In genomic region chr14:70887207-70888150, GRCh38 we compare ENCODE assay signal across 8 cellular contexts. TPM values are rescaled to one million over a fixed set of nuclear protein-coding genes. Genes with fewer than 3 reads are reported as not detected.
DNase-seq lines count a peak whose midpoint lies in the region; ATAC-seq and TF ChIP-seq lines count a peak whose summit lies in the region.

No MANE protein-coding gene starts in this region.

- DNase-seq in MV-4-11 (lab: John Stamatoyannopoulos, UW) (peak; percentile 96), fibroblast of mammary gland (ENCODE audit: low read depth) (peak; percentile 96), COLO829 (ENCODE audit: low spot score) (no peak), WTC11 (ENCODE audit: low spot score) (no peak), NCI-H1105 treated with DMSO at 0.1 percent for 48 hours (lab: John Stamatoyannopoulos, UW) (no peak)

- ATAC-seq in GM21381 (IDR thresholded peaks at IDR 0.05; ENCODE audit: unreplicated experiment) (peak; percentile 44), HG03097 (IDR thresholded peaks at IDR 0.05; ENCODE audit: low FRiP score, unreplicated experiment) (no peak), WTC11 (no peak)

- no peak overlapping the region for H3K4me3 Mint-ChIP-seq in WTC11

- CTCF ChIA-PET in WTC11 (lab: Charles Lee) = interaction anchor here (1.0 to 3.0 kb wide), 5 partner anchors 13 to 85 kb away, joined by 3 to 13 read pairs (median 3); partner anchors contain the start of gene PCNX1

- H4K20me1 ChIP-seq in BLaER1 treated with 17β-estradiol and CSF1 and Interleukin-3, amounts not matched to agents 10 nM and 100 nM = peaks cover 0 to 4% (median 0%) of the 10 kb centered on the region in 11 experiments; a peak in 1 of 22 replicates

- H3K9me3 Mint-ChIP-seq in WTC11 = no peaks in the 10 kb centered on the region

- H3K9me3 ChIP-seq in BLaER1 treated with 17β-estradiol and CSF1 and Interleukin-3, amounts not matched to agents 10 nM and 100 nM (replicated peaks in 1 of 11) = no peaks in the 10 kb centered on the region

- no peaks in the 10 kb centered on the region for H3K36me3 Mint-ChIP-seq in WTC11

- H3K4me3 ChIP-seq in BLaER1 treated with 17β-estradiol and CSF1 and Interleukin-3, amounts not matched to agents 10 nM and 100 nM = peak overlapping the region in 8 of 10 experiments; percentile 1 to 52 (median 23); a peak in 11 of 20 replicates
- no peak overlapping the region for H3K4me3 ChIP-seq in fibroblast of mammary gland (ENCODE audit: control insufficient read depth, low read depth, low read length)

- H3K4me1 Mint-ChIP-seq in WTC11 = peaks cover 10% of the 10 kb centered on the region; the same call in 1 of the 2 replicates

- H3K27me3 ChIP-seq in BLaER1 treated with 17β-estradiol and CSF1 and Interleukin-3, amounts not matched to agents 10 nM and 100 nM = peaks cover 0 to 52% (median 0%) of the 10 kb centered on the region in 11 experiments; a peak in 7 of 22 replicates

- H3K9ac ChIP-seq in BLaER1 treated with 17β-estradiol and CSF1 and Interleukin-3, amounts not matched to agents 10 nM and 100 nM = peak overlapping the region; percentile 31 to 81 (median 61)

- H3K27ac ChIP-seq in BLaER1 treated with 17β-estradiol and CSF1 and Interleukin-3, amounts not matched to agents 10 nM and 100 nM = peak overlapping the region; percentile 53 to 87 (median 72)

- no peak overlapping the region for H3K27ac Mint-ChIP-seq in WTC11

- peaks cover 68 to 83% (median 71%) of the 10 kb centered on the region in 10 experiments for H3K4me1 ChIP-seq in BLaER1 treated with 17β-estradiol and CSF1 and Interleukin-3, amounts not matched to agents 10 nM and 100 nM

- peaks cover 3% of the 10 kb centered on the region; the same call in 1 of the 2 replicates for H3K27me3 Mint-ChIP-seq in WTC11 (ENCODE audit: low read depth)

- POLR2A ChIA-PET in WTC11 (lab: Charles Lee) = no interaction called here

- H3K4me2 ChIP-seq in BLaER1 treated with 17β-estradiol and CSF1 and Interleukin-3, amounts not matched to agents 10 nM and 100 nM = peak overlapping the region; percentile 67 to 99 (median 87)

- no peaks in the 10 kb centered on the region for H3K36me3 ChIP-seq in BLaER1 treated with 17β-estradiol and CSF1 and Interleukin-3, amounts not matched to agents 10 nM and 100 nM

- TF ChIP-seq CTCF in fibroblast of mammary gland (conservative IDR thresholded peaks at IDR 0.05; ENCODE audit: control insufficient read depth, insufficient read depth, low read depth, low read length) (no peak), WTC11 (IDR thresholded peaks at IDR 0.05) (no peak)

TF ChIP-seq in WTC11, 78 proteins besides CTCF, POLR2A, EP300 and RAD21:
- TF ChIP-seq TEAD1 (CRISPR knock-in tag; IDR thresholded peaks at IDR 0.05) (no peak), ZNF121 (CRISPR knock-in tag; IDR thresholded peaks at IDR 0.05) (no peak), JUN (CRISPR knock-in tag; IDR thresholded peaks at IDR 0.05) (no peak), HMGA2 (CRISPR knock-in tag; IDR thresholded peaks at IDR 0.05) (no peak), GABPB1 (CRISPR knock-in tag; IDR thresholded peaks at IDR 0.05) (no peak), ZNF263 (CRISPR knock-in tag; IDR thresholded peaks at IDR 0.05; ENCODE audit: low read depth) (no peak), CBFB (CRISPR knock-in tag; IDR thresholded peaks at IDR 0.05; ENCODE audit: low read depth) (no peak), IRF2 (CRISPR knock-in tag; IDR thresholded peaks at IDR 0.05; ENCODE audit: borderline replicate concordance, low read depth) (no peak), JAZF1 (CRISPR knock-in tag; IDR thresholded peaks at IDR 0.05) (no peak), ZBTB21 (CRISPR knock-in tag; IDR thresholded peaks at IDR 0.05; ENCODE audit: borderline replicate concordance) (no peak)
- TF ChIP-seq, protein P1, sequence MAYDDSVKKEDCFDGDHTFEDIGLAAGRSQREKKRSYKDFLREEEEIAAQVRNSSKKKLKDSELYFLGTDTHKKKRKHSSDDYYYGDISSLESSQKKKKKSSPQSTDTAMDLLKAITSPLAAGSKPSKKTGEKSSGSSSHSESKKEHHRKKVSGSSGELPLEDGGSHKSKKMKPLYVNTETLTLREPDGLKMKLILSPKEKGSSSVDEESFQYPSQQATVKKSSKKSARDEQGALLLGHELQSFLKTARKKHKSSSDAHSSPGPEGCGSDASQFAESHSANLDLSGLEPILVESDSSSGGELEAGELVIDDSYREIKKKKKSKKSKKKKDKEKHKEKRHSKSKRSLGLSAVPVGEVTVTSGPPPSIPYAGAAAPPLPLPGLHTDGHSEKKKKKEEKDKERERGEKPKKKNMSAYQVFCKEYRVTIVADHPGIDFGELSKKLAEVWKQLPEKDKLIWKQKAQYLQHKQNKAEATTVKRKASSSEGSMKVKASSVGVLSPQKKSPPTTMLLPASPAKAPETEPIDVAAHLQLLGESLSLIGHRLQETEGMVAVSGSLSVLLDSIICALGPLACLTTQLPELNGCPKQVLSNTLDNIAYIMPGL (CRISPR knock-in tag; IDR thresholded peaks at IDR 0.05) = no peak
- TF ChIP-seq, protein P2, sequence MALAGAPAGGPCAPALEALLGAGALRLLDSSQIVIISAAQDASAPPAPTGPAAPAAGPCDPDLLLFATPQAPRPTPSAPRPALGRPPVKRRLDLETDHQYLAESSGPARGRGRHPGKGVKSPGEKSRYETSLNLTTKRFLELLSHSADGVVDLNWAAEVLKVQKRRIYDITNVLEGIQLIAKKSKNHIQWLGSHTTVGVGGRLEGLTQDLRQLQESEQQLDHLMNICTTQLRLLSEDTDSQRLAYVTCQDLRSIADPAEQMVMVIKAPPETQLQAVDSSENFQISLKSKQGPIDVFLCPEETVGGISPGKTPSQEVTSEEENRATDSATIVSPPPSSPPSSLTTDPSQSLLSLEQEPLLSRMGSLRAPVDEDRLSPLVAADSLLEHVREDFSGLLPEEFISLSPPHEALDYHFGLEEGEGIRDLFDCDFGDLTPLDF (CRISPR knock-in tag; IDR thresholded peaks at IDR 0.05) = no peak

RNA-seq across cellular contexts. Expression of gene PCNX1, which starts 19.8 kb away (rescaled TPM):
- 43.4 to 49.8 TPM (median 46.4 TPM) in 3 replicates for total RNA-seq in WTC11 (2021)

Comparison
In these comparisons a context has a peak if more than half of its experiments do, and no peak if none do; other contexts are left out.
1. DNase-seq: peak in MV-4-11 (single experiment) and fibroblast of mammary gland (single experiment); none in COLO829 (single experiment), WTC11 (single experiment) and NCI-H1105 treated with DMSO at 0.1 percent for 48 hours (single experiment).